In the genomic region with DNA sequence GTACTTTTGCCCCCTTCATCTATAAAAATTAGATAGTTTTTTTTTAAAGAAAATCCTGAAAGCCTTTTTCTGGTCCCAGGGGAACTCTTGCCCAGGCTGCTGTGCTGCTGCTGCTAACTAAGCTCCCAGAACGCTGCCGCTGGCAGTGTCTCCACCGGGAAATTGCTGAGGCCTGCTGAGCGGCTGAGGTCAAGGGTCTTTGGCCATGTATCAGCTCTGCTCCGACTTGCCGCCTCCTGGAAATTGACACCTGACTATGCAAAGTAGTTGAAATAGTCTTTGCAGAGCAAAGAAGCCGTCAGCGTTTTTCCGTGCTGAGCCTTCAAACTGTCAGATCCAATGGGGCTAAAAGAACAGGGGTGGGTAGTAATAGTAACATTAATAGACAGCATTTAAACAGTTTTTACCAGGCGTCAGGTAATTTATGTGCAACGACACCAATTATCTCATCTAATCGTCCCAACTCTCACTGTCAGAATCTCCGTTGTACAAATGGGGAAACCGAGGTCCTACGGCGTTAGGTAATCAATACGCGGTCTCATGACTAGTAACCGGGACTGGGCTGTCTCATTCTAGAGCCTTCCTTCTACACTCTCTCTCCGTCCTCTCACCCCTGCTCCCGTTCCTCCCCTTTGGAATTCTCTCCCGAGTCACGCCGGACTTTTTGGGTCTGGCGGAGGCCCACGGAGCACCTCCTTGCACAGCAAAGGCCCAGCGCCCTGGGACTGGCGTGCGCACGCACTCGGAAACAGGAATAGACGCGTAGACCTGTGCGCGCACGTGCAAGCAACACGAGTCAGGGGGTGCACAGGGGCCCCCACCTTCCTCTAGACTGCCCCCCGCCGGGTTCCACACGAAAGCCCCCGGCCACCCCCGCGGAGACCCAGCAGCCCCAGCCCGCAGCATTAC, we compare ENCODE assay signal across 1 cellular context.
TF ChIP-seq lines count a peak whose summit lies in the region.

No MANE protein-coding gene starts in this region.

TF ChIP-seq in HepG2, 621 proteins besides CTCF, POLR2A, EP300 and RAD21 (continued from another document and continues in another):
- TF ChIP-seq AKAP8 (CRISPR knock-in tag; IDR thresholded peaks at IDR 0.05) (0 out of 2 replicates have a peak, but pooled peaks have one; percentile 36), ISL2 (CRISPR knock-in tag; IDR thresholded peaks at IDR 0.05) (no peak), ZNF232 (CRISPR knock-in tag; IDR thresholded peaks at IDR 0.05; ENCODE audit: borderline replicate concordance) (0 out of 2 replicates have a peak, but pooled peaks have one; percentile 29), KDM5B (CRISPR knock-in tag; IDR thresholded peaks at IDR 0.05; ENCODE audit: borderline replicate concordance) (peak; percentile 84), KDM3A (CRISPR knock-in tag; IDR thresholded peaks at IDR 0.05; ENCODE audit: low read depth) (0 out of 2 replicates have a peak, but pooled peaks have one; percentile 17), KLF16 (CRISPR knock-in tag; IDR thresholded peaks at IDR 0.05) (no peak), SRSF9 (IDR thresholded peaks at IDR 0.05; ENCODE audit: borderline replicate concordance, insufficient read depth, low read depth, low read length, poor library complexity, severe bottlenecking) (no peak), ZNF761 (CRISPR knock-in tag; conservative IDR thresholded peaks at IDR 0.05) (no peak; the same call in 1 of the 2 replicates), MXD4 (CRISPR knock-in tag; IDR thresholded peaks at IDR 0.05) (0 out of 2 replicates have a peak, but pooled peaks have one; percentile 19), IKZF1 (IDR thresholded peaks at IDR 0.05) (no peak), HOXA5 (CRISPR knock-in tag; IDR thresholded peaks at IDR 0.05) (0 out of 2 replicates have a peak, but pooled peaks have one; percentile 47), BRD4 (CRISPR knock-in tag; IDR thresholded peaks at IDR 0.05) (0 out of 2 replicates have a peak, but pooled peaks have one; percentile 17), ASH2L (IDR thresholded peaks at IDR 0.05; ENCODE audit: insufficient read length, low read depth, low read length) (peak; percentile 70), NR2C2 (CRISPR knock-in tag; IDR thresholded peaks at IDR 0.05; ENCODE audit: borderline replicate concordance) (peak; percentile 48; the same call in 1 of the 2 replicates), ZNF225 (CRISPR knock-in tag; IDR thresholded peaks at IDR 0.05) (0 out of 2 replicates have a peak, but pooled peaks have one; percentile 31), ZNF329 (CRISPR knock-in tag; IDR thresholded peaks at IDR 0.05; ENCODE audit: low read depth) (peak; percentile 15; the same call in 1 of the 2 replicates), ZNF136 (CRISPR knock-in tag; IDR thresholded peaks at IDR 0.05; ENCODE audit: low read depth) (peak; percentile 29; the same call in 1 of the 2 replicates), TBX2 (CRISPR knock-in tag; IDR thresholded peaks at IDR 0.05; ENCODE audit: borderline replicate concordance) (peak; percentile 51; the same call in 1 of the 2 replicates), ZSCAN21 (CRISPR knock-in tag; IDR thresholded peaks at IDR 0.05; ENCODE audit: borderline replicate concordance) (0 out of 2 replicates have a peak, but pooled peaks have one; percentile 15), ZNF296 (CRISPR knock-in tag; conservative IDR thresholded peaks at IDR 0.05) (0 out of 2 replicates have a peak, but pooled peaks have one; percentile 18), ZNF605 (CRISPR knock-in tag; IDR thresholded peaks at IDR 0.05) (peak; percentile 43; the same call in 1 of the 2 replicates), ZMYM3 (CRISPR knock-in tag; IDR thresholded peaks at IDR 0.05) (peak; percentile 38; the same call in 1 of the 2 replicates), HHEX (CRISPR knock-in tag; IDR thresholded peaks at IDR 0.05) (no peak), MED1 (CRISPR knock-in tag; IDR thresholded peaks at IDR 0.05) (no peak), ZNF12 (CRISPR knock-in tag; IDR thresholded peaks at IDR 0.05) (0 out of 2 replicates have a peak, but pooled peaks have one; percentile 37), ZC3H13 (CRISPR knock-in tag; IDR thresholded peaks at IDR 0.05) (0 out of 2 replicates have a peak, but pooled peaks have one; percentile 46), MIER2 (CRISPR knock-in tag; IDR thresholded peaks at IDR 0.05) (0 out of 2 replicates have a peak, but pooled peaks have one; percentile 15), ZSCAN29 (CRISPR knock-in tag; conservative IDR thresholded peaks at IDR 0.05) (peak; percentile 85; the same call in 1 of the 2 replicates)
- TF ChIP-seq, protein P1, sequence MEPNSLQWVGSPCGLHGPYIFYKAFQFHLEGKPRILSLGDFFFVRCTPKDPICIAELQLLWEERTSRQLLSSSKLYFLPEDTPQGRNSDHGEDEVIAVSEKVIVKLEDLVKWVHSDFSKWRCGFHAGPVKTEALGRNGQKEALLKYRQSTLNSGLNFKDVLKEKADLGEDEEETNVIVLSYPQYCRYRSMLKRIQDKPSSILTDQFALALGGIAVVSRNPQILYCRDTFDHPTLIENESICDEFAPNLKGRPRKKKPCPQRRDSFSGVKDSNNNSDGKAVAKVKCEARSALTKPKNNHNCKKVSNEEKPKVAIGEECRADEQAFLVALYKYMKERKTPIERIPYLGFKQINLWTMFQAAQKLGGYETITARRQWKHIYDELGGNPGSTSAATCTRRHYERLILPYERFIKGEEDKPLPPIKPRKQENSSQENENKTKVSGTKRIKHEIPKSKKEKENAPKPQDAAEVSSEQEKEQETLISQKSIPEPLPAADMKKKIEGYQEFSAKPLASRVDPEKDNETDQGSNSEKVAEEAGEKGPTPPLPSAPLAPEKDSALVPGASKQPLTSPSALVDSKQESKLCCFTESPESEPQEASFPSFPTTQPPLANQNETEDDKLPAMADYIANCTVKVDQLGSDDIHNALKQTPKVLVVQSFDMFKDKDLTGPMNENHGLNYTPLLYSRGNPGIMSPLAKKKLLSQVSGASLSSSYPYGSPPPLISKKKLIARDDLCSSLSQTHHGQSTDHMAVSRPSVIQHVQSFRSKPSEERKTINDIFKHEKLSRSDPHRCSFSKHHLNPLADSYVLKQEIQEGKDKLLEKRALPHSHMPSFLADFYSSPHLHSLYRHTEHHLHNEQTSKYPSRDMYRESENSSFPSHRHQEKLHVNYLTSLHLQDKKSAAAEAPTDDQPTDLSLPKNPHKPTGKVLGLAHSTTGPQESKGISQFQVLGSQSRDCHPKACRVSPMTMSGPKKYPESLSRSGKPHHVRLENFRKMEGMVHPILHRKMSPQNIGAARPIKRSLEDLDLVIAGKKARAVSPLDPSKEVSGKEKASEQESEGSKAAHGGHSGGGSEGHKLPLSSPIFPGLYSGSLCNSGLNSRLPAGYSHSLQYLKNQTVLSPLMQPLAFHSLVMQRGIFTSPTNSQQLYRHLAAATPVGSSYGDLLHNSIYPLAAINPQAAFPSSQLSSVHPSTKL (CRISPR knock-in tag; IDR thresholded peaks at IDR 0.05) = peak; percentile 9; the same call in 1 of the 2 replicates
- TF ChIP-seq, protein P2, sequence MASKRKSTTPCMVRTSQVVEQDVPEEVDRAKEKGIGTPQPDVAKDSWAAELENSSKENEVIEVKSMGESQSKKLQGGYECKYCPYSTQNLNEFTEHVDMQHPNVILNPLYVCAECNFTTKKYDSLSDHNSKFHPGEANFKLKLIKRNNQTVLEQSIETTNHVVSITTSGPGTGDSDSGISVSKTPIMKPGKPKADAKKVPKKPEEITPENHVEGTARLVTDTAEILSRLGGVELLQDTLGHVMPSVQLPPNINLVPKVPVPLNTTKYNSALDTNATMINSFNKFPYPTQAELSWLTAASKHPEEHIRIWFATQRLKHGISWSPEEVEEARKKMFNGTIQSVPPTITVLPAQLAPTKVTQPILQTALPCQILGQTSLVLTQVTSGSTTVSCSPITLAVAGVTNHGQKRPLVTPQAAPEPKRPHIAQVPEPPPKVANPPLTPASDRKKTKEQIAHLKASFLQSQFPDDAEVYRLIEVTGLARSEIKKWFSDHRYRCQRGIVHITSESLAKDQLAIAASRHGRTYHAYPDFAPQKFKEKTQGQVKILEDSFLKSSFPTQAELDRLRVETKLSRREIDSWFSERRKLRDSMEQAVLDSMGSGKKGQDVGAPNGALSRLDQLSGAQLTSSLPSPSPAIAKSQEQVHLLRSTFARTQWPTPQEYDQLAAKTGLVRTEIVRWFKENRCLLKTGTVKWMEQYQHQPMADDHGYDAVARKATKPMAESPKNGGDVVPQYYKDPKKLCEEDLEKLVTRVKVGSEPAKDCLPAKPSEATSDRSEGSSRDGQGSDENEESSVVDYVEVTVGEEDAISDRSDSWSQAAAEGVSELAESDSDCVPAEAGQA (IDR thresholded peaks at IDR 0.05; ENCODE audit: low read depth) = no peak
- TF ChIP-seq, protein P2 (CRISPR knock-in tag; IDR thresholded peaks at IDR 0.05; ENCODE audit: borderline replicate concordance) = 0 out of 2 replicates have a peak, but pooled peaks have one; percentile 37
- TF ChIP-seq, protein P3, sequence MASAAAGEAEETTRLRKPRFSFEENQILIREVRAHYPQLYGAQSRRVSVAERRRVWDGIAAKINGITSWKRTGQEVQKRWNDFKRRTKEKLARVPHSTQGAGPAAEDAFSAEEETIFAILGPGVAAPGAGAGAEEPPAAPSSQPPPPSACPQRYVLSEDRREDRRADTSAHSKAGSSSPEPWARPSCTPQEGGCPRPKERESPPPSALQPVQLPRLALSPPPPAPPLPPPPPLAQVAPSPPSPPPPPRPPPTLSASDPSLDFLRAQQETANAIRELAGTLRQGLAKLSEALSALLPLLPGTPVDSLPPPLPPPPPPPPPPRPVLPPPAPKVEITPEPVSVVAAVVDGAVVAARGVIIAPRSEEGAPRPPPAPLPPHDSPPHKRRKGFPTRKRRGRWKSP (CRISPR knock-in tag; IDR thresholded peaks at IDR 0.05) = 0 out of 2 replicates have a peak, but pooled peaks have one; percentile 18
- TF ChIP-seq, protein P4, sequence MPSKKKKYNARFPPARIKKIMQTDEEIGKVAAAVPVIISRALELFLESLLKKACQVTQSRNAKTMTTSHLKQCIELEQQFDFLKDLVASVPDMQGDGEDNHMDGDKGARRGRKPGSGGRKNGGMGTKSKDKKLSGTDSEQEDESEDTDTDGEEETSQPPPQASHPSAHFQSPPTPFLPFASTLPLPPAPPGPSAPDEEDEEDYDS (CRISPR knock-in tag; IDR thresholded peaks at IDR 0.05) = no peak
- TF ChIP-seq, protein P5, sequence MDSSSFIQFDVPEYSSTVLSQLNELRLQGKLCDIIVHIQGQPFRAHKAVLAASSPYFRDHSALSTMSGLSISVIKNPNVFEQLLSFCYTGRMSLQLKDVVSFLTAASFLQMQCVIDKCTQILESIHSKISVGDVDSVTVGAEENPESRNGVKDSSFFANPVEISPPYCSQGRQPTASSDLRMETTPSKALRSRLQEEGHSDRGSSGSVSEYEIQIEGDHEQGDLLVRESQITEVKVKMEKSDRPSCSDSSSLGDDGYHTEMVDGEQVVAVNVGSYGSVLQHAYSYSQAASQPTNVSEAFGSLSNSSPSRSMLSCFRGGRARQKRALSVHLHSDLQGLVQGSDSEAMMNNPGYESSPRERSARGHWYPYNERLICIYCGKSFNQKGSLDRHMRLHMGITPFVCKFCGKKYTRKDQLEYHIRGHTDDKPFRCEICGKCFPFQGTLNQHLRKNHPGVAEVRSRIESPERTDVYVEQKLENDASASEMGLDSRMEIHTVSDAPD (CRISPR knock-in tag; IDR thresholded peaks at IDR 0.05) = no peak
- TF ChIP-seq, protein P6, sequence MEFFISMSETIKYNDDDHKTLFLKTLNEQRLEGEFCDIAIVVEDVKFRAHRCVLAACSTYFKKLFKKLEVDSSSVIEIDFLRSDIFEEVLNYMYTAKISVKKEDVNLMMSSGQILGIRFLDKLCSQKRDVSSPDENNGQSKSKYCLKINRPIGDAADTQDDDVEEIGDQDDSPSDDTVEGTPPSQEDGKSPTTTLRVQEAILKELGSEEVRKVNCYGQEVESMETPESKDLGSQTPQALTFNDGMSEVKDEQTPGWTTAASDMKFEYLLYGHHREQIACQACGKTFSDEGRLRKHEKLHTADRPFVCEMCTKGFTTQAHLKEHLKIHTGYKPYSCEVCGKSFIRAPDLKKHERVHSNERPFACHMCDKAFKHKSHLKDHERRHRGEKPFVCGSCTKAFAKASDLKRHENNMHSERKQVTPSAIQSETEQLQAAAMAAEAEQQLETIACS (CRISPR knock-in tag; IDR thresholded peaks at IDR 0.05) = peak; percentile 11; the same call in 1 of the 2 replicates
- TF ChIP-seq, protein P7, sequence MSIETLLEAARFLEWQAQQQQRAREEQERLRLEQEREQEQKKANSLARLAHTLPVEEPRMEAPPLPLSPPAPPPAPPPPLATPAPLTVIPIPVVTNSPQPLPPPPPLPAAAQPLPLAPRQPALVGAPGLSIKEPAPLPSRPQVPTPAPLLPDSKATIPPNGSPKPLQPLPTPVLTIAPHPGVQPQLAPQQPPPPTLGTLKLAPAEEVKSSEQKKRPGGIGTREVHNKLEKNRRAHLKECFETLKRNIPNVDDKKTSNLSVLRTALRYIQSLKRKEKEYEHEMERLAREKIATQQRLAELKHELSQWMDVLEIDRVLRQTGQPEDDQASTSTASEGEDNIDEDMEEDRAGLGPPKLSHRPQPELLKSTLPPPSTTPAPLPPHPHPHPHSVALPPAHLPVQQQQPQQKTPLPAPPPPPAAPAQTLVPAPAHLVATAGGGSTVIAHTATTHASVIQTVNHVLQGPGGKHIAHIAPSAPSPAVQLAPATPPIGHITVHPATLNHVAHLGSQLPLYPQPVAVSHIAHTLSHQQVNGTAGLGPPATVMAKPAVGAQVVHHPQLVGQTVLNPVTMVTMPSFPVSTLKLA (IDR thresholded peaks at IDR 0.05) = no peak
- TF ChIP-seq, protein P8, sequence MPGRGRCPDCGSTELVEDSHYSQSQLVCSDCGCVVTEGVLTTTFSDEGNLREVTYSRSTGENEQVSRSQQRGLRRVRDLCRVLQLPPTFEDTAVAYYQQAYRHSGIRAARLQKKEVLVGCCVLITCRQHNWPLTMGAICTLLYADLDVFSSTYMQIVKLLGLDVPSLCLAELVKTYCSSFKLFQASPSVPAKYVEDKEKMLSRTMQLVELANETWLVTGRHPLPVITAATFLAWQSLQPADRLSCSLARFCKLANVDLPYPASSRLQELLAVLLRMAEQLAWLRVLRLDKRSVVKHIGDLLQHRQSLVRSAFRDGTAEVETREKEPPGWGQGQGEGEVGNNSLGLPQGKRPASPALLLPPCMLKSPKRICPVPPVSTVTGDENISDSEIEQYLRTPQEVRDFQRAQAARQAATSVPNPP (CRISPR knock-in tag; IDR thresholded peaks at IDR 0.05) = no peak
